6 cellular contexts compared by ENCODE assay signal in the genomic region with DNA sequence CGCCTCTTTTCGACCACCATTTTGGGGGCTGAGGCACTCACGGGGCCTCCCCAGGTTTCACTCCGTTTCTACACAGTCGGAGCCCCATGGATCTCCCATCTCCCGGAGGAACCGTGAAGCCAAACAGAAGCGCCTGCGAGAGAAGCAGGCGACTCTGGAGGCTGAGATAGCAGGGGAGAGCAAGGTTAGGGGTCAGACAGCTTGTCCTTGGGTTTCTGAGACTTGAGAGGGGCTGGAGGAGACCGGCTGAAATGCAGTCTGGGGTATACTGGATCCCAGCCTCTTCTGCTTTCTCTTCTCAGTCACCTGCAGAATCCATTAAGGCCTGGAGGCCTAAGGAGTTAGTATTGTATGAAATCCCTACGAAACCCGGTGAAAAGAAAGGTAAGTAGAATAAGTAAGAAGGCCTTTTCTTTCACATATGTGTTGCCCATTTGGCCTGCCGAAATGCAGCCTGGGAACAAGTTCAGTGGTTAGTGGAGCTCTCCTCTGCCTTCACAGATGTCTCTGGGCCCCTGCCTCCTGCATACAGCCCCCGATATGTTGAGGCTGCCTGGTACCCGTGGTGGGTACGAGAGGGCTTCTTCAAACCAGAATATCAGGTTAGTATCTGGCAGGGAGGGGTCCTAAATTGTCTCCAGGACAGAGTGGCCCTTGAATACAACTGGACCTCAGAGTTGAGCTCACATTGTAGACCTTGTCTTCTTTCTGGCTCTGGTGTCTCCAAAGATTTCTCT. TPM values are rescaled to one million over a fixed set of nuclear protein-coding genes. Genes with fewer than 3 reads are reported as not detected.
DNase-seq lines count a peak whose midpoint lies in the region; ATAC-seq and TF ChIP-seq lines count a peak whose summit lies in the region.

No MANE protein-coding gene starts in this region.

- H3K9me3 ChIP-seq in esophagus muscularis mucosa: no peaks in the 10 kb centered on the region

- H3K4me1 Mint-ChIP-seq in activated CD4-positive, alpha-beta T cell treated with anti-CD3 and anti-CD28 coated beads for 36 hours: peaks cover 22% of the 10 kb centered on the region
- peaks cover 47% of the 10 kb centered on the region for H3K4me1 Mint-ChIP-seq in stimulated activated effector memory CD8-positive, alpha-beta T cell treated with anti-CD3 and anti-CD28 coated beads, Interleukin-12 subunit alpha, Interleukin-12 subunit beta, amount 100 ng/mL, for 72 hours

- H3K36me3 ChIP-seq in esophagus muscularis mucosa: peaks cover 11 to 69% (median 58%) of the 10 kb centered on the region in 4 donors

- CTCF ChIA-PET in activated CD4-positive, alpha-beta T cell treated with anti-CD3 and anti-CD28 coated beads for 36 hours (lab: Charles Lee): interaction anchor here (0.6 to 7.4 kb wide), 21 partner anchors 11 to 243 kb away, joined by 3 to 92 read pairs (median 4); partner anchors contain the start of gene CCHCR1

- no peak for TF ChIP-seq CTCF in esophagus muscularis mucosa (IDR thresholded peaks at IDR 0.05)

- no peaks in the 10 kb centered on the region for H3K27me3 ChIP-seq in esophagus muscularis mucosa

- peak; percentile 17 for DNase-seq in activated CD4-positive, alpha-beta T cell treated with anti-CD3 and anti-CD28 coated beads for 36 hours
- DNase-seq in activated CD4-positive, alpha-beta T cell treated with anti-CD3 and anti-CD28 coated beads for 1 hour: no peak
- no peak for DNase-seq in esophagus muscularis mucosa (ENCODE audit: extremely low spot score)
- peak in 1 of 2 donors; percentile 54 for DNase-seq in stimulated activated effector memory CD8-positive, alpha-beta T cell treated with anti-CD3 and anti-CD28 coated beads, Interleukin-12 subunit alpha, Interleukin-12 subunit beta, amount 100 ng/mL, for 72 hours (ENCODE audit: low spot score in 2 of 2)
- no peak for DNase-seq in NCI-H2196 (lab: John Stamatoyannopoulos, UW; ENCODE audit: unreplicated experiment)

- peaks cover 53% of the 10 kb centered on the region for H3K36me3 Mint-ChIP-seq in activated CD4-positive, alpha-beta T cell treated with anti-CD3 and anti-CD28 coated beads for 36 hours (ENCODE audit: low read depth)
- H3K36me3 Mint-ChIP-seq in stimulated activated effector memory CD8-positive, alpha-beta T cell treated with anti-CD3 and anti-CD28 coated beads, Interleukin-12 subunit alpha, Interleukin-12 subunit beta, amount 100 ng/mL, for 72 hours: peaks cover 72% of the 10 kb centered on the region

- ATAC-seq in activated CD4-positive, alpha-beta T cell treated with anti-CD3 and anti-CD28 coated beads for 36 hours: no peak
- ATAC-seq in stimulated activated effector memory CD8-positive, alpha-beta T cell treated with anti-CD3 and anti-CD28 coated beads, Interleukin-12 subunit alpha, Interleukin-12 subunit beta, amount 100 ng/mL, for 72 hours: no peak
- no peak for ATAC-seq in HG03097 (IDR thresholded peaks at IDR 0.05; ENCODE audit: low FRiP score, unreplicated experiment)

- no peaks in the 10 kb centered on the region for H3K27me3 Mint-ChIP-seq in activated CD4-positive, alpha-beta T cell treated with anti-CD3 and anti-CD28 coated beads for 36 hours

- peak overlapping the region; percentile 95 for H3K27ac Mint-ChIP-seq in activated CD4-positive, alpha-beta T cell treated with anti-CD3 and anti-CD28 coated beads for 36 hours
- H3K27ac Mint-ChIP-seq in stimulated activated effector memory CD8-positive, alpha-beta T cell treated with anti-CD3 and anti-CD28 coated beads, Interleukin-12 subunit alpha, Interleukin-12 subunit beta, amount 100 ng/mL, for 72 hours: peak overlapping the region; percentile 94

- peak overlapping the region; percentile 60 to 70 (median 66) for H3K4me3 ChIP-seq in esophagus muscularis mucosa

- WGBS in esophagus muscularis mucosa: 55% methylated on average over 17 of the region's 17 CpGs

- POLR2A ChIA-PET in activated CD4-positive, alpha-beta T cell treated with anti-CD3 and anti-CD28 coated beads for 36 hours (lab: Charles Lee): interaction anchor here (0.7 kb wide), 1 partner anchor 228 kb away, joined by 4 read pairs; no protein-coding TSS in a partner anchor

- peak overlapping the region; percentile 85 to 97 (median 90) for H3K27ac ChIP-seq in esophagus muscularis mucosa (replicated peaks in 1 of 4)

- H3K4me1 ChIP-seq in esophagus muscularis mucosa: peaks cover 19 to 30% (median 27%) of the 10 kb centered on the region in 4 donors

- H3K9me3 Mint-ChIP-seq in activated CD4-positive, alpha-beta T cell treated with anti-CD3 and anti-CD28 coated beads for 36 hours (ENCODE audit: low read depth): no peaks in the 10 kb centered on the region
- no peaks in the 10 kb centered on the region for H3K9me3 Mint-ChIP-seq in stimulated activated effector memory CD8-positive, alpha-beta T cell treated with anti-CD3 and anti-CD28 coated beads, Interleukin-12 subunit alpha, Interleukin-12 subunit beta, amount 100 ng/mL, for 72 hours

- TF ChIP-seq EP300 in esophagus muscularis mucosa (IDR thresholded peaks at IDR 0.05): no peak

- peak overlapping the region; percentile 87 for H3K4me3 Mint-ChIP-seq in activated CD4-positive, alpha-beta T cell treated with anti-CD3 and anti-CD28 coated beads for 36 hours
- H3K4me3 Mint-ChIP-seq in stimulated activated effector memory CD8-positive, alpha-beta T cell treated with anti-CD3 and anti-CD28 coated beads, Interleukin-12 subunit alpha, Interleukin-12 subunit beta, amount 100 ng/mL, for 72 hours: peak overlapping the region; percentile 85

- no peak for TF ChIP-seq POLR2A in esophagus muscularis mucosa (IDR thresholded peaks at IDR 0.05; ENCODE audit: low read depth)

- intact Hi-C loops in activated CD4-positive, alpha-beta T cell treated with anti-CD3 and anti-CD28 coated beads for 36 hours (cut with DNase I, micrococcal nuclease): loop anchor here (1.0 to 5.0 kb wide), 13 partner anchors 87 to 703 kb away; partner anchors contain the start of genes C6orf136 (in 1 of the 2), GNL1 (in 1 of the 2), IER3 (in 1 of the 2) and PRR3 (in 1 of the 2)
- intact Hi-C loops in esophagus muscularis mucosa (cut with DNase I): loop anchor here (5.0 kb wide), 1 partner anchor 172 kb away; no protein-coding TSS in a partner anchor

RNA-seq across cellular contexts. Expression of gene VARS2, which starts 1.0 kb away (rescaled TPM):
- total RNA-seq in activated CD4-positive, alpha-beta T cell treated with anti-CD3 and anti-CD28 coated beads for 36 hours: 10 to 100 TPM; 68.1 to 81.1 TPM
- 10 to 100 TPM in 3 of 4 donors, 1 to 10 TPM in 1; 6.6 to 16.9 (median 12.6) TPM for total RNA-seq in esophagus muscularis mucosa

RNA-seq across cellular contexts. Expression of gene GTF2H4, which starts 7.0 kb away (rescaled TPM):
- total RNA-seq in activated CD4-positive, alpha-beta T cell treated with anti-CD3 and anti-CD28 coated beads for 36 hours: 10 to 100 TPM; 35.9 to 40.9 TPM
- total RNA-seq in esophagus muscularis mucosa: 10 to 100 TPM in 1 of 4 donors, 1 to 10 TPM in 3; 6.3 to 15.4 (median 8.2) TPM

RNA-seq across cellular contexts. Expression of gene SFTA2, which starts 16.9 kb away (rescaled TPM):
- total RNA-seq in activated CD4-positive, alpha-beta T cell treated with anti-CD3 and anti-CD28 coated beads for 36 hours: not detected
- total RNA-seq in esophagus muscularis mucosa: 1 to 10 TPM in 1 of 4 donors, not detected in 3; 1.1 TPM

RNA-seq across cellular contexts. Expression of gene MUCL3, which starts 25.8 kb away (rescaled TPM):
- not detected for total RNA-seq in activated CD4-positive, alpha-beta T cell treated with anti-CD3 and anti-CD28 coated beads for 36 hours
- total RNA-seq in esophagus muscularis mucosa: not detected

RNA-seq across cellular contexts. Expression of gene DDR1, which starts 30.7 kb away (rescaled TPM):
- total RNA-seq in activated CD4-positive, alpha-beta T cell treated with anti-CD3 and anti-CD28 coated beads for 36 hours: 10 to 100 TPM in 1 of 2 experiments, 1 to 10 TPM in 1; 9.5 to 12.6 TPM
- 10 to 100 TPM; 10.4 to 37.9 (median 23.3) TPM for total RNA-seq in esophagus muscularis mucosa
